Comparison of ENCODE assay signal across 8 cellular contexts in genomic region chr19:1253514-1254080, GRCh38. TPM values are rescaled to one million over a fixed set of nuclear protein-coding genes. Genes with fewer than 3 reads are reported as not detected.
DNase-seq lines count a peak whose midpoint lies in the region; ATAC-seq and TF ChIP-seq lines count a peak whose summit lies in the region.

No MANE protein-coding gene starts in this region.

- H3K4me3 ChIP-seq in heart left ventricle: peak overlapping the region; percentile 17 to 97 (median 84)
- H3K4me3 ChIP-seq in breast epithelium: peak overlapping the region; percentile 83 to 97 (median 94)
- peak overlapping the region; percentile 41 for H3K4me3 ChIP-seq in mononuclear cell (ENCODE audit: low read length)
- H3K4me3 ChIP-seq in vagina: peak overlapping the region; percentile 79 to 85

- DNase-seq in heart left ventricle: peak in 1 of 5 donors; percentile 73
- no peak for DNase-seq in Right ventricle myocardium inferior (ENCODE audit: missing footprints)
- no peak for DNase-seq in breast epithelium (ENCODE audit: low spot score in 2 of 2)
- no peak for DNase-seq in vagina (ENCODE audit: extremely low spot score in 2 of 2)
- DNase-seq in OCI-M2 (lab: John Stamatoyannopoulos, UW; ENCODE audit: unreplicated experiment): no peak
- DNase-seq in NAMALWA (ENCODE audit: low spot score): no peak

- H3K4me1 ChIP-seq in heart left ventricle (peaks cover 25 to 78% (median 62%) of the 10 kb centered on the region in 12 donors), breast epithelium (peaks cover 12 to 13% of the 10 kb centered on the region in 2 donors), mononuclear cell (ENCODE audit: insufficient read depth, low read length) (peaks cover 54% of the 10 kb centered on the region), vagina (peaks cover 65% of the 10 kb centered on the region)

- ATAC-seq in heart left ventricle (no peak), Right ventricle myocardium inferior (no peak), GM21786 (IDR thresholded peaks at IDR 0.05; ENCODE audit: unreplicated experiment) (no peak)

- H3K36me3 ChIP-seq in heart left ventricle: peaks cover 9 to 68% (median 62%) of the 10 kb centered on the region in 9 donors
- H3K36me3 ChIP-seq in breast epithelium: peaks cover 11% of the 10 kb centered on the region
- H3K36me3 ChIP-seq in vagina: peaks cover 0 to 47% of the 10 kb centered on the region in 2 donors

- 25 to 55% (median 35%) methylated on average over 11 to 23 of the region's 23 CpGs for WGBS in heart left ventricle, 4 donors

- TF ChIP-seq POLR2A in heart left ventricle (IDR thresholded peaks at IDR 0.05) (peak in 1 of 2 donors; percentile 2), breast epithelium (IDR thresholded peaks at IDR 0.05) (no peak), vagina (IDR thresholded peaks at IDR 0.05) (no peak)

- H3K27ac ChIP-seq in heart left ventricle: peak overlapping the region; percentile 96 to 100 (median 100)
- H3K27ac ChIP-seq in breast epithelium: peak overlapping the region; percentile 99
- peak overlapping the region; percentile 100 for H3K27ac ChIP-seq in vagina

- intact Hi-C loops in heart left ventricle (cut with DNase I) (loop anchor here in 1 of 10 donors (5.0 kb wide), 1 partner anchor 456 kb away; the partner anchor contains the start of gene PTBP1), Right ventricle myocardium inferior (cut with DNase I) (no loop called here), breast epithelium (cut with DNase I; ENCODE audit: low total_unique reads) (no loop called here), vagina (cut with DNase I) (no loop called here)

- H3K9me3 ChIP-seq in heart left ventricle (no peaks in the 10 kb centered on the region), breast epithelium (no peaks in the 10 kb centered on the region), mononuclear cell (ENCODE audit: low read depth, low read length) (no peaks in the 10 kb centered on the region), vagina (no peaks in the 10 kb centered on the region)

- TF ChIP-seq CTCF in heart left ventricle (IDR thresholded peaks at IDR 0.05) (no peak), breast epithelium (IDR thresholded peaks at IDR 0.05) (no peak), vagina (IDR thresholded peaks at IDR 0.05) (no peak)

- H3K27me3 ChIP-seq in heart left ventricle (no peaks in the 10 kb centered on the region), breast epithelium (no peaks in the 10 kb centered on the region), mononuclear cell (ENCODE audit: insufficient read depth, low read length) (no peaks in the 10 kb centered on the region), vagina (no peaks in the 10 kb centered on the region)

RNA-seq across cellular contexts. Expression of gene MIDN, which starts 5.2 kb away (rescaled TPM):
- total RNA-seq in heart left ventricle (100 to 1,000 TPM in 1 of 9 donors, 10 to 100 TPM in 8; 25.8 to 115 (median 60.5) TPM), Right ventricle myocardium inferior (62.8 TPM), breast epithelium (10 to 100 TPM; 13.8 to 28.5 (median 22.4) TPM), mononuclear cell (67.0 TPM), vagina (170 TPM)
- 10 to 100 TPM; 31.5 to 33.6 TPM for polyA plus RNA-seq in heart left ventricle

RNA-seq across cellular contexts. Expression of gene ATP5F1D, which starts 12.0 kb away (rescaled TPM):
- total RNA-seq in heart left ventricle (100 to 1,000 TPM; 201 to 584 (median 450) TPM), Right ventricle myocardium inferior (656 TPM), breast epithelium (10 to 100 TPM; 47.6 to 64.9 (median 61.3) TPM), mononuclear cell (10.4 TPM), vagina (154 TPM)
- 1,000 to 10,000 TPM in 1 of 2 donors, 100 to 1,000 TPM in 1; 459 to 1,034 TPM for polyA plus RNA-seq in heart left ventricle

RNA-seq across cellular contexts. Expression of gene CIRBP, which starts 15.5 kb away (rescaled TPM):
- total RNA-seq in heart left ventricle: 100 to 1,000 TPM; 149 to 425 (median 269) TPM
- 100 to 1,000 TPM; 217 to 282 TPM for polyA plus RNA-seq in heart left ventricle
- total RNA-seq in Right ventricle myocardium inferior: 219 TPM
- total RNA-seq in breast epithelium: 100 to 1,000 TPM; 458 to 758 (median 656) TPM
- 455 TPM for total RNA-seq in mononuclear cell
- total RNA-seq in vagina: 192 TPM

RNA-seq across cellular contexts. Expression of gene CBARP, which starts 15.8 kb away (rescaled TPM):
- total RNA-seq in heart left ventricle (1 to 10 TPM in 6 of 9 donors, under 1 TPM in 3; 0.60 to 2.2 (median 1.8) TPM), Right ventricle myocardium inferior (1.2 TPM), breast epithelium (1 to 10 TPM in 1 of 3 donors, under 1 TPM in 1, not detected in 1; 0.98 to 4.8 TPM), mononuclear cell (not detected), vagina (3.9 TPM)
- 1 to 10 TPM; 1.0 to 1.6 TPM for polyA plus RNA-seq in heart left ventricle

RNA-seq across cellular contexts. Expression of gene FAM174C, which starts 21.7 kb away (rescaled TPM):
- total RNA-seq in heart left ventricle: 10 to 100 TPM; 11.6 to 46.7 (median 18.7) TPM
- polyA plus RNA-seq in heart left ventricle: 10 to 100 TPM; 23.8 to 56.4 TPM
- 13.1 TPM for total RNA-seq in Right ventricle myocardium inferior
- 10 to 100 TPM; 43.9 to 60.6 (median 53.1) TPM for total RNA-seq in breast epithelium
- 16.3 TPM for total RNA-seq in mononuclear cell
- 64.8 TPM for total RNA-seq in vagina

Comparison
In these comparisons a context has a peak if more than half of its experiments do, and no peak if none do; other contexts are left out.
1. H3K4me3 ChIP-seq: peak in every context shown above with its lines; median percentile 94 in breast epithelium; 84 in heart left ventricle; 82 in vagina; 41 in mononuclear cell.